8 cellular contexts compared by ENCODE assay signal in the genomic region with DNA sequence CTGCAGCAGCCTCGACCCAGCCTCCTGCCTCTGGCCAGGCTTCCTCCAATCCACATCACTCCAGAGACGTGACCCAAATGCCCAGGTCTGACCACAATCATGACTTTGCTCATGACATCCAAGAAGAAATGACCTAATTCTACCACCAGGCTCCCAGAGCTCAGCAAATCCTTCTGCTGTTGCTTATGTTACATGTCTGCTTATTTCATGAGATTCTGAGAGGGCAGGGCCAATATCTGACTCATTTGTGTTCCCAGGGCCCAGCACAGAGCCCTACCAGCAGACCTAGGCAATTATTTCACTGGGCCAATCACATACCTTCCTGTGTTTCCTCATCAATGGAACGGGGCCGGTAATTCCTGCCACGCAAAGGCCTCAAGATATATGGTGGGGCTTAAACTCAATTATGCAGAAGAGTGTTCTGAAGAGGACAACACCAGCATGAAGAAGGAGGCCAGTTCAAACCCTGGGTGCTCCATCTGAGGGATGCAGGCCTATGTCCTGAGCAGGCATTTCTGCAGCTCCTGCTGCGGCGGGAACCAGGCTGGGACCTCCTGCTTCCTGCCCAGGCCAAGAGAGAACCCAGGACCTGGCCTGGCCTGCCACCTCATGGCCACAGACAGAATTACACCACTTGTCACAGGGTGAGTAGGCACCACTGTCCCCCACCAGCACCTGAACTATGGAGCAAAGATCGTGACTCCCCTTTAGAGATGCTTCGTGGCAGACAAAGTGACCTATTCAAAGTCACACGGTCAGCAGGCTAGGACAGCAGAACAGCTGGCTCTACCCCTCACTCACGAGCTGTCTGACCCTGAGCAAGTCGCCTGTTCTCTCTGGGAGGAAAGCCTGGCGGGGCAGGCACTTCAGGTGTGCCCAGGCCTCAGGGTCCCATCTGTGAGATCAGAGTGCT. TPM values are rescaled to one million over a fixed set of nuclear protein-coding genes. Genes with fewer than 3 reads are reported as not detected.
A peak's percentile ranks its signal among the peaks of the same experiment; 100 is the strongest.
DNase-seq lines count a peak whose midpoint lies in the region; ATAC-seq, FAIRE-seq and TF ChIP-seq lines count a peak whose summit lies in the region.

No MANE protein-coding gene starts in this region.

- no peaks in the 10 kb centered on the region for H3K9me3 Mint-ChIP-seq in activated T-helper 17 cell treated with anti-CD3 and anti-CD28 coated beads, Interleukin-2, amount 50 U/mL, for 72 hours

- H3K27me3 ChIP-seq in neutrophil (no peaks in the 10 kb centered on the region), stomach (no peaks in the 10 kb centered on the region)

- H3K4me1 Mint-ChIP-seq in activated T-helper 17 cell treated with anti-CD3 and anti-CD28 coated beads, Interleukin-2, amount 50 U/mL, for 72 hours = peaks cover 38% of the 10 kb centered on the region

- H3K27ac ChIP-seq in neutrophil (no peak overlapping the region), stomach (peak overlapping the region; percentile 79 to 91 (median 80))

- no peak for TF ChIP-seq POLR2A in stomach (IDR thresholded peaks at IDR 0.05)

- FAIRE-seq in A204.1 (lab: Jason Lieb, UNC) = peak; percentile 32

- peaks cover 23% of the 10 kb centered on the region for H3K36me3 ChIP-seq in neutrophil
- H3K36me3 ChIP-seq in stomach = no peaks in the 10 kb centered on the region

- DNase-seq in HT1080 (ENCODE audit: low read depth) = peak; percentile 85
- peak; percentile 77 for DNase-seq in RKO (ENCODE audit: low spot score)
- peak; percentile 93 for DNase-seq in fibroblast of the aortic adventitia (ENCODE audit: low read depth)
- peak; percentile 91 for DNase-seq in stomach

- WGBS in stomach, 5 donors = 27 to 47% (median 36%) methylated on average over 11 to 13 of the region's 13 CpGs

- intact Hi-C loops in stomach (cut with DNase I; ENCODE audit: low total_unique reads) = loop anchor here (5.0 kb wide), 1 partner anchor 119 kb away; no protein-coding TSS in a partner anchor

- TF ChIP-seq CTCF in fibroblast of the aortic adventitia (IDR thresholded peaks at IDR 0.05; ENCODE audit: insufficient read depth, low read length) (peak; percentile 88), neutrophil (IDR thresholded peaks at IDR 0.05) (peak; percentile 80), stomach (IDR thresholded peaks at IDR 0.05) (peak in 6 of 7 experiments; percentile 77 to 99 (median 95))

- H3K27ac Mint-ChIP-seq in activated T-helper 17 cell treated with anti-CD3 and anti-CD28 coated beads, Interleukin-2, amount 50 U/mL, for 72 hours = peak overlapping the region; percentile 100

- TF ChIP-seq EP300 in stomach (IDR thresholded peaks at IDR 0.05) = no peak

- H3K27me3 Mint-ChIP-seq in activated T-helper 17 cell treated with anti-CD3 and anti-CD28 coated beads, Interleukin-2, amount 50 U/mL, for 72 hours = no peaks in the 10 kb centered on the region

- peak; percentile 45 for ATAC-seq in GM18502 (IDR thresholded peaks at IDR 0.05; ENCODE audit: poor library complexity, unreplicated experiment)
- ATAC-seq in activated T-helper 17 cell treated with anti-CD3 and anti-CD28 coated beads, Interleukin-2, amount 50 U/mL, for 72 hours (replicated peaks) = peak; percentile 69

- peaks cover 98% of the 10 kb centered on the region for H3K36me3 Mint-ChIP-seq in activated T-helper 17 cell treated with anti-CD3 and anti-CD28 coated beads, Interleukin-2, amount 50 U/mL, for 72 hours (ENCODE audit: low read depth)

- H3K4me1 ChIP-seq in neutrophil (ENCODE audit: control insufficient read depth in 1 of 2, insufficient read depth in 1 of 2, low read depth in 1 of 2, low read length in 1 of 2) = peaks cover 6 to 8% of the 10 kb centered on the region in 2 experiments
- H3K4me1 ChIP-seq in stomach = peaks cover 20 to 48% (median 40%) of the 10 kb centered on the region in 4 donors

- no peaks in the 10 kb centered on the region for H3K9me3 ChIP-seq in neutrophil
- no peaks in the 10 kb centered on the region for H3K9me3 ChIP-seq in stomach

- no peak overlapping the region for H3K4me3 ChIP-seq in fibroblast of the aortic adventitia (ENCODE audit: low read depth, low read length)
- no peak overlapping the region for H3K4me3 ChIP-seq in neutrophil (ENCODE audit: low read depth in 1 of 2, low read length in 1 of 2)
- H3K4me3 ChIP-seq in stomach = no peak overlapping the region

- peak overlapping the region; percentile 77 for H3K4me3 Mint-ChIP-seq in activated T-helper 17 cell treated with anti-CD3 and anti-CD28 coated beads, Interleukin-2, amount 50 U/mL, for 72 hours

RNA-seq across cellular contexts. Expression of a gene that starts 5.8 kb away (rescaled TPM):
- 54.7 and 66.8 TPM in 2 replicates for total RNA-seq in HT1080 (2014; rRNA removed; shearing (Covaris generic))
- polyA plus RNA-seq in HT1080 (2015; cell fraction: cytosol; rRNA removed) = 22.9 and 27.8 TPM in 2 replicates
- 20.5 and 22.4 TPM in 2 replicates for polyA plus RNA-seq in HT1080 (2015; cell fraction: nucleus; rRNA removed)
- 10 to 100 TPM; 62.3 to 90.5 TPM for total RNA-seq in activated T-helper 17 cell treated with anti-CD3 and anti-CD28 coated beads, Interleukin-2, amount 50 U/mL, for 72 hours
- total RNA-seq in fibroblast of the aortic adventitia (ENCODE audit: low replicate concordance) (1.1 and 16.9 TPM in 2 replicates), stomach (10 to 100 TPM in 2 of 5 donors, 1 to 10 TPM in 2, not detected in 1; 6.1 to 64.3 (median 11.1) TPM)
- 10 to 100 TPM; 15.1 to 22.5 (median 15.8) TPM for polyA plus RNA-seq in stomach

RNA-seq across cellular contexts. Expression of a gene that starts 14.5 kb away (rescaled TPM):
- total RNA-seq in HT1080 (2014; rRNA removed; shearing (Covaris generic)) = 0.02 and 0.03 TPM in 2 replicates
- 0.10 and 0.12 TPM in 2 replicates for polyA plus RNA-seq in HT1080 (2015; cell fraction: cytosol; rRNA removed)
- polyA plus RNA-seq in HT1080 (2015; cell fraction: nucleus; rRNA removed) = 2.6 and 2.8 TPM in 2 replicates
- 1 to 10 TPM; 2.7 to 7.7 TPM for total RNA-seq in activated T-helper 17 cell treated with anti-CD3 and anti-CD28 coated beads, Interleukin-2, amount 50 U/mL, for 72 hours
- total RNA-seq in fibroblast of the aortic adventitia (ENCODE audit: low replicate concordance) (0.08 and 0.18 TPM in 2 replicates), stomach (under 1 TPM in 2 of 5 donors, not detected in 3; 0.55 to 0.87 TPM)
- 1 to 10 TPM in 1 of 3 donors, under 1 TPM in 1, not detected in 1; 0.31 to 1.1 TPM for polyA plus RNA-seq in stomach

RNA-seq across cellular contexts. Expression of a gene that starts 26.2 kb away (rescaled TPM):
- total RNA-seq in HT1080 (2014; rRNA removed; shearing (Covaris generic)) = 1.0 and 8.8 TPM in 2 replicates
- 2.1 and 2.4 TPM in 2 replicates for polyA plus RNA-seq in HT1080 (2015; cell fraction: cytosol; rRNA removed)
- polyA plus RNA-seq in HT1080 (2015; cell fraction: nucleus; rRNA removed) = 3.1 and 7.8 TPM in 2 replicates
- 1 to 10 TPM in 1 of 2 donors, not detected in 1; 2.8 TPM for total RNA-seq in activated T-helper 17 cell treated with anti-CD3 and anti-CD28 coated beads, Interleukin-2, amount 50 U/mL, for 72 hours
- total RNA-seq in fibroblast of the aortic adventitia (ENCODE audit: low replicate concordance) (not detected in 2 replicates), stomach (not detected)
- polyA plus RNA-seq in stomach = under 1 TPM in 1 of 3 donors, not detected in 2; 0.15 TPM

RNA-seq across cellular contexts. Expression of a gene that starts 28.1 kb away (rescaled TPM):
- not detected in 2 replicates for total RNA-seq in HT1080 (2014; rRNA removed; shearing (Covaris generic))
- polyA plus RNA-seq in HT1080 (2015; cell fraction: cytosol; rRNA removed) = 0.03 and 0.24 TPM in 2 replicates
- polyA plus RNA-seq in HT1080 (2015; cell fraction: nucleus; rRNA removed) = 0.03 and 0.20 TPM in 2 replicates
- 1 to 10 TPM; 2.1 to 4.1 TPM for total RNA-seq in activated T-helper 17 cell treated with anti-CD3 and anti-CD28 coated beads, Interleukin-2, amount 50 U/mL, for 72 hours
- total RNA-seq in fibroblast of the aortic adventitia (ENCODE audit: low replicate concordance) (0.65 TPM in 1 of 2 replicates, not detected in the other), stomach (1 to 10 TPM in 1 of 5 donors, under 1 TPM in 1, not detected in 3; 0.72 to 1.1 TPM)
- 1 to 10 TPM in 1 of 3 donors, under 1 TPM in 2; 0.61 to 1.4 (median 0.63) TPM for polyA plus RNA-seq in stomach
